10 cellular contexts compared by ENCODE assay signal in the genomic region with DNA sequence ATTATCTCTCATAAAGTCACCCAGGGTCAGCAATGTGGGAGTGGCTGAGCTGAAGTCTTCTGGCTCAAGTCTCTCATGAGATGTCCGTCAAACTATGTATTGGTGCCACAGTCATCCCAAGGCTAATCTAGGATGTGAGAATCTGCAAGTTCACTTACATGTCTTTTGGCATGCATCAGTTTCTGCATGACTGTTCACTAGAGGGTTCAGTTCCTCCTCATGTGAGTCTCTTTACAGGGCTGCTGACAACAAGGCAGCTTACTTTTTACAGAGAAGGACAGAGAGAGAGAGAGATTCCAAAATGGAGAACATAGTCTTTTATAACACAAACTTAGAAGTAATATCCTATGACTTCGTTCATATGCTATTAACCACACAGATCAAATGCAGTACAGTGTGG.
"Had no signal": no experiment of that assay in that cellular context is flagged by ENCODE, and none has a peak within 500 bp of the region (broad histone marks: within the 10 kb centered on the region; RNA-seq: fewer than 3 reads in every experiment).

No MANE protein-coding gene starts in this region.

- H2AFZ ChIP-seq: GM23248 had no signal

- DNase-seq: GM23248, H9, HCEC 1CT, IMR-90, KG1 had no signal

- H3K4me3 ChIP-seq: GM23248, K562 had no signal

- H3K4me1 Mint-ChIP-seq: H9 had no signal

- H3K27ac ChIP-seq: GM23248, HL-60 had no signal

- ATAC-seq: HepG2, K562 had no signal

- H3K9ac ChIP-seq: GM23248 had no signal

- FAIRE-seq: H1, H54, HepG2, K562 had no signal

- H3K27ac Mint-ChIP-seq: H9 had no signal

- H3K4me3 Mint-ChIP-seq: H9 had no signal
